16 cellular contexts compared by ENCODE assay signal in genomic region chr2:122300758-122301157, GRCh38.
DNase-seq lines count a peak whose midpoint lies in the region; ATAC-seq and TF ChIP-seq lines count a peak whose summit lies in the region.
"Had no signal": no experiment of that assay in that cellular context is flagged by ENCODE, and none has a peak within 500 bp of the region (broad histone marks: within the 10 kb centered on the region; RNA-seq: fewer than 3 reads in every experiment).

No MANE protein-coding gene starts in this region.

- no peaks in the 10 kb centered on the region for H4K20me1 ChIP-seq in MM.1S (ENCODE audit: insufficient read depth, low read length)

- H3K9me3 ChIP-seq in A673 (ENCODE audit: low read depth, low read length, poor library complexity, severe bottlenecking) = peaks cover 27% of the 10 kb centered on the region
- H3K9me3 ChIP-seq in MM.1S (replicated peaks; ENCODE audit: insufficient read depth, low read length) = no peaks in the 10 kb centered on the region
- H3K9me3 ChIP-seq in WERI-Rb-1 (ENCODE audit: severe bottlenecking) = peaks cover 12% of the 10 kb centered on the region
- H3K9me3 ChIP-seq: upper lobe of right lung had no signal

- peak; percentile 36 for DNase-seq in A673 (ENCODE audit: low spot score)
- peak; percentile 36 for DNase-seq in MM.1S
- no peak for DNase-seq in WERI-Rb-1
- no peak for DNase-seq in activated naive CD4-positive, alpha-beta T cell treated with Interleukin-2 at 50 U/mL for 16 hours
- DNase-seq in activated CD4-positive, alpha-beta T cell treated with anti-CD3 and anti-CD28 coated beads, Interleukin-2, amount 10 ng/mL, durations not matched to agents 24 days and 14 days = no peak
- DNase-seq: central memory CD4-positive, alpha-beta T cell; DMS79 treated with DMSO at 0.1 percent for 48 hours; heart left ventricle; NCI-H146; NCI-H69; upper lobe of right lung had no signal

- H3K27me3 Mint-ChIP-seq in activated CD4-positive, alpha-beta T cell treated with anti-CD3 and anti-CD28 coated beads, Interleukin-2, amount 10 ng/mL, durations not matched to agents 24 days and 14 days = no peaks in the 10 kb centered on the region

- H3K36me3 Mint-ChIP-seq in activated CD4-positive, alpha-beta T cell treated with anti-CD3 and anti-CD28 coated beads, Interleukin-2, amount 10 ng/mL, durations not matched to agents 24 days and 14 days (ENCODE audit: low read depth) = no peaks in the 10 kb centered on the region

- H3K4me2 ChIP-seq in MM.1S (ENCODE audit: low read depth, low read length) = no peak overlapping the region

- POLR2A ChIA-PET in A673 (lab: Charles Lee; ENCODE audit: low non-redundant PET) = no interaction called here

- H3K4me3 ChIP-seq in A673 (ENCODE audit: low read depth, low read length, poor library complexity, severe bottlenecking) = no peak overlapping the region
- no peak overlapping the region for H3K4me3 ChIP-seq in MM.1S (ENCODE audit: low read length)
- no peak overlapping the region for H3K4me3 ChIP-seq in WERI-Rb-1 (ENCODE audit: low read depth, low read length)
- H3K4me3 ChIP-seq: heart left ventricle, upper lobe of right lung had no signal

- H3K36me3 ChIP-seq in A673 (ENCODE audit: insufficient read depth, low read length, poor library complexity, severe bottlenecking) = no peaks in the 10 kb centered on the region
- H3K36me3 ChIP-seq in MM.1S (replicated peaks; ENCODE audit: insufficient read depth, low read length) = no peaks in the 10 kb centered on the region
- no peaks in the 10 kb centered on the region for H3K36me3 ChIP-seq in WERI-Rb-1
- H3K36me3 ChIP-seq: heart left ventricle, upper lobe of right lung had no signal

- H2AFZ ChIP-seq in MM.1S (ENCODE audit: low read length) = no peak overlapping the region

- H3K9me3 Mint-ChIP-seq in activated CD4-positive, alpha-beta T cell treated with anti-CD3 and anti-CD28 coated beads, Interleukin-2, amount 10 ng/mL, durations not matched to agents 24 days and 14 days = no peaks in the 10 kb centered on the region

- no peak overlapping the region for H3K4me3 Mint-ChIP-seq in activated CD4-positive, alpha-beta T cell treated with anti-CD3 and anti-CD28 coated beads, Interleukin-2, amount 10 ng/mL, durations not matched to agents 24 days and 14 days

- no peaks in the 10 kb centered on the region for H3K9me2 ChIP-seq in MM.1S (replicated peaks; ENCODE audit: insufficient read depth, low read length)

- H3K4me1 ChIP-seq in A673 (ENCODE audit: insufficient read depth, low read length, poor library complexity, severe bottlenecking) = no peaks in the 10 kb centered on the region
- H3K4me1 ChIP-seq in MM.1S (ENCODE audit: low read length) = no peaks in the 10 kb centered on the region
- H3K4me1 ChIP-seq: heart left ventricle, upper lobe of right lung had no signal

- H3K27ac Mint-ChIP-seq in activated CD4-positive, alpha-beta T cell treated with anti-CD3 and anti-CD28 coated beads, Interleukin-2, amount 10 ng/mL, durations not matched to agents 24 days and 14 days = no peak overlapping the region
- H3K27ac Mint-ChIP-seq: activated naive CD4-positive, alpha-beta T cell treated with anti-CD3 and anti-CD28 coated beads, Interleukin-2, amount 50 U/mL, for 72 hours had no signal

- ATAC-seq in HG03354 (IDR thresholded peaks at IDR 0.05; ENCODE audit: poor library complexity, severe bottlenecking, unreplicated experiment) (no peak), GM18861 (IDR thresholded peaks at IDR 0.05; ENCODE audit: unreplicated experiment) (no peak)
- ATAC-seq: activated naive CD4-positive, alpha-beta T cell treated with anti-CD3 and anti-CD28 coated beads, Interleukin-2, amount 50 U/mL, for 72 hours; heart left ventricle; left lobe of liver; upper lobe of right lung had no signal

- TF ChIP-seq CTCF in A673 (conservative IDR thresholded peaks at IDR 0.05; ENCODE audit: low read depth, low read length) = 0 out of 2 replicates have a peak, but pooled peaks have one; percentile 14
- peak; percentile 37 for TF ChIP-seq CTCF in GM12873 (IDR thresholded peaks at IDR 0.05; ENCODE audit: insufficient read depth, low read depth, low read length, missing control alignments)
- peak; percentile 35 for TF ChIP-seq CTCF in MM.1S (IDR thresholded peaks at IDR 0.05; ENCODE audit: low read length)
- TF ChIP-seq CTCF in WERI-Rb-1 (IDR thresholded peaks at IDR 0.05; ENCODE audit: low read depth, low read length) = peak; percentile 44

- H3K27me3 ChIP-seq in A673 (replicated peaks; ENCODE audit: insufficient read depth, low read depth, low read length, poor library complexity) (no peaks in the 10 kb centered on the region), MM.1S (replicated peaks; ENCODE audit: insufficient read depth, low read length) (no peaks in the 10 kb centered on the region), WERI-Rb-1 (ENCODE audit: insufficient read depth, low read depth, severe bottlenecking) (no peaks in the 10 kb centered on the region)
- H3K27me3 ChIP-seq: heart left ventricle, upper lobe of right lung had no signal

- no peak overlapping the region for H3K27ac ChIP-seq in A673 (ENCODE audit: low read depth, low read length, poor library complexity, severe bottlenecking)
- H3K27ac ChIP-seq in MM.1S (ENCODE audit: low read length) = no peak overlapping the region
- no peak overlapping the region for H3K27ac ChIP-seq in WERI-Rb-1
- H3K27ac ChIP-seq: heart left ventricle, upper lobe of right lung had no signal

- H3F3A ChIP-seq in MM.1S (ENCODE audit: insufficient read depth, low read length) = no peaks in the 10 kb centered on the region

- CTCF ChIA-PET in A673 (lab: Charles Lee) = no interaction called here

- intact Hi-C loops in A673 (cut with micrococcal nuclease; ENCODE audit: unreplicated experiment) = no loop called here
- intact Hi-C loops in activated CD4-positive, alpha-beta T cell treated with anti-CD3 and anti-CD28 coated beads, Interleukin-2, amount 10 ng/mL, durations not matched to agents 24 days and 14 days (cut with micrococcal nuclease) = no loop called here

- BruUV-seq in A673 (replicated peaks; lab: Mats Ljungman, UMichigan) = no TSS peak

- H3K79me2 ChIP-seq in MM.1S (ENCODE audit: low read length) = no peaks in the 10 kb centered on the region

- H3K9ac ChIP-seq in MM.1S (ENCODE audit: low read length) = no peak overlapping the region

- H3K4me1 Mint-ChIP-seq in activated CD4-positive, alpha-beta T cell treated with anti-CD3 and anti-CD28 coated beads, Interleukin-2, amount 10 ng/mL, durations not matched to agents 24 days and 14 days = no peaks in the 10 kb centered on the region

Comparison
In these comparisons a context has a peak if more than half of its experiments do, and no peak if none do; other contexts are left out.
1. DNase-seq: peak in A673 (single experiment) and MM.1S (single experiment); none in WERI-Rb-1 (single experiment), activated naive CD4-positive, alpha-beta T cell treated with Interleukin-2 at 50 U/mL for 16 hours (single experiment) and activated CD4-positive, alpha-beta T cell treated with anti-CD3 and anti-CD28 coated beads, Interleukin-2, amount 10 ng/mL, durations not matched to agents 24 days and 14 days (single experiment).
2. Peak in every context shown above with its lines, with median percentiles within 50 percentile points of each other: CTCF ChIP-seq.